8 cellular contexts compared by ENCODE assay signal in the genomic region with DNA sequence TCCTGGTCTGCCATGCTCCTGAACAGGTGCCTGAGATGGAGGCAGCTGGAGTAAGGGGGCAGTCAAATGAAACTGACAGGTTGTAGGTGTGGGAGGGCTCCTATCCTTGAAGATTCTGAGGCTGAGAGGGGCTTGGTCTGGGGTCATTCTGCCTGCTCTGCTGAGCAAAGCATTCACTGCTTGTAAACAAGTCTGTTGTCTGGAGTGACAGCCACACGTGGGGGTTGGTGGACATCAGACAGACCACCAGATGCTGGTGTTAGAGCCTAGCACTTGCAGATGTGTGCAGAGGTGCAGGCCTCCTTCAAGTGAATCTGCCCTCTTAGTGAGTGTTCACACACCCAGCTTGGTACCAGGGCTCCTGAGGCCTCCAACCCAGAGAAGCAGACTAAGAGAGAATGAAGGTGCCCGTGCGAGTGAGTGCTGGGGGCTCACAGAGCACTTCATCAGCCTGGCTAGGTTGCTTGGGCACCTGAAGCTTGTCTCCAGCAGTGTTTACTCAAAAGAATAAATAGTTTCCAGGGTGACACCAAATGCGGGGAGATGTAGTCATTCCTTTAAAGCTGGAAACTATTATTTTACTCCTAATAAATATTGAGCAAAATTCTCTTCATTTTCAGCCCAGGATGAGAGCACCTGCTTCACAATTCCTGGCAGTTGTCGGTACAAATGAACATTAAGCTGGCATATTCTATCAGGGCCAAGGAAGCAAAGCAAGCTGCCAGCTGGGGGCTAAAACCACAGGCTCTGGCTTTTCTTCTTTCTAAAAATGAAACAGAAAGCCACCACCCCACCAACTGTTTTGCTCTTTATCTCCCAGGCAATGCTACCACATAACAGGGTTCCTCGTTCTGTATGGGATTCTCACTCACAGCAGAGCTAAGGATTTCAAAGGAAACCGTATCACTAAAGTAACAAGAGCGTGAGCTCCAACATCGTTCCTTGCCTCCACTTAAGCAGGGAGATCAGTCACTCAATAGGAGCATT.
DNase-seq lines count a peak whose midpoint lies in the region; ATAC-seq and TF ChIP-seq lines count a peak whose summit lies in the region.

No MANE protein-coding gene starts in this region.

- H3K4me2 ChIP-seq in BLaER1 treated with 17β-estradiol and CSF1 and Interleukin-3, amounts not matched to agents 10 nM and 100 nM, result peak overlapping the region; percentile 72 to 95 (median 86)
- no peak overlapping the region for H3K4me2 ChIP-seq in neuronal stem cell (ENCODE audit: insufficient read depth, low read length, poor library complexity, severe bottlenecking)

- no peaks in the 10 kb centered on the region for H4K20me1 ChIP-seq in BLaER1 treated with 17β-estradiol and CSF1 and Interleukin-3, amounts not matched to agents 10 nM and 100 nM

- WGBS in neuronal stem cell (ENCODE audit: extremely low coverage in 2 of 2, insufficient read length in 2 of 2, insufficient replicate concordance in 1 of 2), 2 donors, result no CpG with 5 or more reads among the region's 9 CpGs

- no peak overlapping the region for H2BK12ac ChIP-seq in neuronal stem cell (ENCODE audit: low read length)

- H3K4me3 ChIP-seq in BLaER1 treated with 17β-estradiol and CSF1 and Interleukin-3, amounts not matched to agents 10 nM and 100 nM, result peak overlapping the region in 4 of 10 experiments; percentile 3 to 41 (median 20); a peak in 6 of 20 replicates
- H3K4me3 ChIP-seq in neuronal stem cell (ENCODE audit: low read length in 2 of 2), result peak overlapping the region in 1 of 2 donors; percentile 26

- peaks cover 0 to 7% (median 0%) of the 10 kb centered on the region in 11 experiments; a peak in 1 of 22 replicates for H3K9me3 ChIP-seq in BLaER1 treated with 17β-estradiol and CSF1 and Interleukin-3, amounts not matched to agents 10 nM and 100 nM (replicated peaks in 1 of 11)
- H3K9me3 ChIP-seq in neuronal stem cell (replicated peaks in 1 of 2; ENCODE audit: control insufficient read depth in 2 of 2, insufficient read depth in 1 of 2, low read depth in 1 of 2, low read length in 2 of 2), result no peaks in the 10 kb centered on the region

- H4K91ac ChIP-seq in neuronal stem cell (ENCODE audit: low read depth, low read length, poor library complexity), result no peak overlapping the region

- H3K14ac ChIP-seq in neuronal stem cell (ENCODE audit: low read length), result no peak overlapping the region

- H3K9ac ChIP-seq in BLaER1 treated with 17β-estradiol and CSF1 and Interleukin-3, amounts not matched to agents 10 nM and 100 nM, result peak overlapping the region; percentile 15 to 71 (median 66); a peak in 21 of 22 replicates
- no peak overlapping the region for H3K9ac ChIP-seq in neuronal stem cell (ENCODE audit: low read depth, low read length, poor library complexity)

- no peak overlapping the region for H3K23ac ChIP-seq in neuronal stem cell (ENCODE audit: low read depth, low read length, poor library complexity)

- H3K4me1 ChIP-seq in BLaER1 treated with 17β-estradiol and CSF1 and Interleukin-3, amounts not matched to agents 10 nM and 100 nM, result peaks cover 44 to 77% (median 67%) of the 10 kb centered on the region in 10 experiments
- H3K4me1 ChIP-seq in neuronal stem cell (ENCODE audit: control insufficient read depth in 2 of 2, insufficient read depth in 1 of 2, low read depth in 1 of 2, low read length in 2 of 2), result peaks cover 22 to 25% of the 10 kb centered on the region in 2 donors
- H3K4me1 ChIP-seq in foreskin keratinocyte, result no peaks in the 10 kb centered on the region

- no peak overlapping the region for H2BK15ac ChIP-seq in neuronal stem cell (ENCODE audit: low read length)

- ATAC-seq in GM19023 (IDR thresholded peaks at IDR 0.05; ENCODE audit: unreplicated experiment), result peak; percentile 85
- ATAC-seq in HG03108 (IDR thresholded peaks at IDR 0.05; ENCODE audit: unreplicated experiment), result peak; percentile 78
- ATAC-seq in activated B cell treated with CpG ODN at 0.5 μM for 24 hours (ENCODE audit: low read depth), result peak; percentile 73
- ATAC-seq in Right ventricle myocardium superior (ENCODE audit: poor library complexity), result no peak
- no peak for ATAC-seq in foreskin keratinocyte

- intact Hi-C loops in activated B cell treated with CpG ODN at 0.5 μM for 24 hours (cut with micrococcal nuclease) (no loop called here), Right ventricle myocardium superior (cut with DNase I) (no loop called here)

- H2BK120ac ChIP-seq in neuronal stem cell (ENCODE audit: low read depth, low read length), result no peak overlapping the region

- peaks cover 3% of the 10 kb centered on the region for H3K36me3 Mint-ChIP-seq in activated B cell treated with CpG ODN at 0.5 μM for 24 hours (ENCODE audit: low read depth)

- DNase-seq in activated B cell treated with CpG ODN at 0.5 μM for 24 hours (no peak), neuronal stem cell (ENCODE audit: low spot score) (no peak), T1000 (lab: John Stamatoyannopoulos, UW) (no peak), Right ventricle myocardium superior (no peak), foreskin keratinocyte (no peak)

- peak overlapping the region; percentile 20 for H3K4me3 Mint-ChIP-seq in activated B cell treated with CpG ODN at 0.5 μM for 24 hours

- H3K27ac Mint-ChIP-seq in activated B cell treated with CpG ODN at 0.5 μM for 24 hours, result peak overlapping the region; percentile 68

- H3K4ac ChIP-seq in neuronal stem cell (ENCODE audit: low read length), result no peak overlapping the region

- peak overlapping the region; percentile 87 for H2AFZ ChIP-seq in neuronal stem cell (ENCODE audit: low read length)

- peaks cover 25% of the 10 kb centered on the region for H3K4me1 Mint-ChIP-seq in activated B cell treated with CpG ODN at 0.5 μM for 24 hours

- H3K36me3 ChIP-seq in BLaER1 treated with 17β-estradiol and CSF1 and Interleukin-3, amounts not matched to agents 10 nM and 100 nM, result no peaks in the 10 kb centered on the region
- no peaks in the 10 kb centered on the region for H3K36me3 ChIP-seq in neuronal stem cell (replicated peaks in 1 of 2; ENCODE audit: control insufficient read depth in 2 of 2, insufficient read depth in 2 of 2, low read length in 2 of 2)

- H2AK5ac ChIP-seq in neuronal stem cell (ENCODE audit: low read depth, low read length), result no peak overlapping the region

- H3K9me3 Mint-ChIP-seq in activated B cell treated with CpG ODN at 0.5 μM for 24 hours, result no peaks in the 10 kb centered on the region

- POLR2A ChIA-PET in activated B cell treated with CpG ODN at 0.5 μM for 24 hours (lab: Charles Lee), result interaction anchor here (0.7 kb wide), 1 partner anchor 1199 kb away, joined by 3 read pairs; a partner anchor contains a TSS

- H3K18ac ChIP-seq in neuronal stem cell (ENCODE audit: low read length), result peak overlapping the region; percentile 1

- no peak overlapping the region for H4K8ac ChIP-seq in neuronal stem cell (ENCODE audit: low read depth, low read length)

- H3K79me1 ChIP-seq in neuronal stem cell (ENCODE audit: low read depth, low read length), result no peaks in the 10 kb centered on the region

- H3K27me3 Mint-ChIP-seq in activated B cell treated with CpG ODN at 0.5 μM for 24 hours, result no peaks in the 10 kb centered on the region

- H3K27me3 ChIP-seq in BLaER1 treated with 17β-estradiol and CSF1 and Interleukin-3, amounts not matched to agents 10 nM and 100 nM, result no peaks in the 10 kb centered on the region
- H3K27me3 ChIP-seq in neuronal stem cell (ENCODE audit: control insufficient read depth in 3 of 3, insufficient read depth in 3 of 3, low read depth in 1 of 3, low read length in 3 of 3) (peaks cover 0 to 50% (median 0%) of the 10 kb centered on the region in 3 experiments), foreskin keratinocyte (no peaks in the 10 kb centered on the region)

- TF ChIP-seq CTCF in activated B cell treated with CpG ODN at 0.5 μM for 24 hours (IDR thresholded peaks at IDR 0.05) (no peak), foreskin keratinocyte (conservative IDR thresholded peaks at IDR 0.05) (no peak)

- H2BK5ac ChIP-seq in neuronal stem cell (ENCODE audit: low read length), result no peak overlapping the region

- H3K27ac ChIP-seq in BLaER1 treated with 17β-estradiol and CSF1 and Interleukin-3, amounts not matched to agents 10 nM and 100 nM, result peak overlapping the region; percentile 59 to 82 (median 74); a peak in 21 of 22 replicates
- H3K27ac ChIP-seq in neuronal stem cell (replicated peaks; ENCODE audit: low read length) (no peak overlapping the region), foreskin keratinocyte (no peak overlapping the region)

- CTCF ChIA-PET in activated B cell treated with CpG ODN at 0.5 μM for 24 hours (lab: Charles Lee), result interaction anchor here (1.9 kb wide), 1 partner anchor 11 kb away, joined by 4 read pairs; no protein-coding TSS in a partner anchor

Comparison
In these comparisons a context has a peak if more than half of its experiments do, and no peak if none do; other contexts are left out.
1. H3K27ac ChIP-seq: peak in BLaER1 treated with 17β-estradiol and CSF1 and Interleukin-3, amounts not matched to agents 10 nM and 100 nM (11 of 11); none in neuronal stem cell (single experiment) and foreskin keratinocyte (single experiment).
2. ATAC-seq: peak in GM19023 (single experiment), HG03108 (single experiment) and activated B cell treated with CpG ODN at 0.5 μM for 24 hours (single experiment); none in Right ventricle myocardium superior (single experiment) and foreskin keratinocyte (single experiment).